ENCODE assay signal across 8 cellular contexts in the genomic region with DNA sequence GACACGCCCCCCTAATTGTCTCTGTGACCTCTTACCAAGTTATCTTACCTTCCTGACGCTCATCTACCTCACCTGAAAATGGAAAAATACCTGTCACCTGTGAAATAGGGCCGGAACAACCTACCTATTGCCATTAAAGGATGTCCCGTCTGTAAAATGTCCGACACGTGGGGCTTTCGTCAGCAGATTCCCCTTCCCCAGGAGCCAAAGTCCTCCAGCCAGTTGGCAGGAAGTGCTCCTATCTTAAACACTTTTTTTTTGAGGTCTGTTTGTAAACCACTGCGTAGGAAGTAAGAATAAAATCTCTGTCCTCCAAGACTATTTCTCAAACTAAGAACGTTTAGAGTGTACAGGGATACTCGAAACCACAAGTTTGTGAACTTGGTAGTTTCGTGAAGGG. TPM values are rescaled to one million over a fixed set of nuclear protein-coding genes. Genes with fewer than 3 reads are reported as not detected.
A peak's percentile ranks its signal among the peaks of the same experiment; 100 is the strongest.
DNase-seq lines count a peak whose midpoint lies in the region; ATAC-seq, FAIRE-seq and TF ChIP-seq lines count a peak whose summit lies in the region.
"Not testable (repeated sequence)": the region's sequence is repeated elsewhere in the genome, so short reads cannot be mapped to it uniquely, and the experiment has no call there.

No MANE protein-coding gene starts in this region.

- H3K4me2 ChIP-seq in HCT116 (ENCODE audit: low read length), result peak overlapping the region; percentile 43
- H3K4me2 ChIP-seq in K562 (ENCODE audit: insufficient read depth, low read length), result not testable (repeated sequence)

- WGBS in K562 (ENCODE audit: insufficient coverage, low coverage, missing lambda C conversion rate), result 0% methylated on average over 4 of the region's 11 CpGs

- H3K9me3 ChIP-seq in HCT116 (ENCODE audit: control insufficient read depth in 1 of 2, insufficient read depth in 1 of 2, low read depth in 1 of 2, low read length in 2 of 2); RWPE2 (ENCODE audit: severe bottlenecking); K562 (replicated peaks; ENCODE audit: control insufficient read depth, insufficient read depth, low read depth, low read length): not testable (repeated sequence)

- H3K4me1 Mint-ChIP-seq in naive B cell, result not testable (repeated sequence)

- H3K4me3 ChIP-seq in AG09309 (ENCODE audit: control insufficient read depth, low read depth, low read length) (peak overlapping the region; percentile 29), HCT116 (replicated peaks in 1 of 2; ENCODE audit: low read depth in 1 of 2, low read length in 2 of 2) (peak overlapping the region; percentile 45 to 52), RWPE2 (ENCODE audit: severe bottlenecking) (peak overlapping the region; percentile 14), K562 (peak overlapping the region; percentile 34; the same call in 1 of the 2 replicates), fibroblast of the aortic adventitia (ENCODE audit: low read depth, low read length) (peak overlapping the region; percentile 53)

- POLR2A ChIA-PET in HCT116 (lab: Charles Lee); K562 (lab: Yijun Ruan, JAX): not testable (repeated sequence)

- not testable (repeated sequence) for TF ChIP-seq RAD21 in HCT116 (IDR thresholded peaks at IDR 0.05; ENCODE audit: low read depth); K562 (CRISPR knock-in tag; conservative IDR thresholded peaks at IDR 0.05 in 1 of 2, IDR thresholded peaks at IDR 0.05 in 1 of 2)

- not testable (repeated sequence) for H3K27me3 Mint-ChIP-seq in naive B cell

- H3K27me3 ChIP-seq in HCT116 (ENCODE audit: insufficient read depth, low read length); RWPE2 (ENCODE audit: insufficient read depth, poor library complexity, severe bottlenecking); K562 (ENCODE audit: control insufficient read depth in 2 of 2, insufficient read depth in 2 of 2, low read length in 2 of 2): not testable (repeated sequence)

- not testable (repeated sequence) for TF ChIP-seq EP300 in K562 (IDR thresholded peaks at IDR 0.05; ENCODE audit: low read length)

- H3K27ac ChIP-seq in HCT116 (ENCODE audit: low read depth, low read length); RWPE2 (ENCODE audit: poor library complexity, severe bottlenecking); K562 (ENCODE audit: extremely low read depth, low read depth, low read length): not testable (repeated sequence)

- H3K9me2 ChIP-seq in HCT116 (ENCODE audit: insufficient read depth), result not testable (repeated sequence)

- intact Hi-C loops in HCT116 (cut with micrococcal nuclease); K562 (cut with micrococcal nuclease): not testable (repeated sequence)

- not testable (repeated sequence) for H3K9me1 ChIP-seq in K562 (ENCODE audit: control insufficient read depth, insufficient read depth, low read length)

- RAD21 ChIA-PET in HCT116 (lab: Charles Lee; ENCODE audit: low non-redundant PET in 1 of 2, low total read pairs in 2 of 2, uncharacterized antibody in 2 of 2, unreplicated experiment in 2 of 2), result not testable (repeated sequence)

- not testable (repeated sequence) for H3K36me3 ChIP-seq in HCT116 (ENCODE audit: control insufficient read depth in 1 of 2, insufficient read depth in 2 of 2, low read length in 2 of 2); RWPE2 (ENCODE audit: low read depth); K562 (ENCODE audit: control insufficient read depth, insufficient read depth, low read length)

- ATAC-seq in HCT116; RWPE2 (ENCODE audit: low read depth); K562; naive B cell (ENCODE audit: low read depth in 2 of 2): not testable (repeated sequence)

- H3K27ac Mint-ChIP-seq in naive B cell, result peak overlapping the region in 1 of 6 donors; percentile 62

- in situ Hi-C loops in K562 (cut with MboI), result loop anchor here (25.0 kb wide), 1 partner anchor 1664 kb away; no protein-coding TSS in a partner anchor

- not testable (repeated sequence) for H2AFZ ChIP-seq in HCT116 (ENCODE audit: low read depth, low read length, poor library complexity, severe bottlenecking); K562 (ENCODE audit: low read depth, low read length)

- peak overlapping the region; percentile 49 for H3K9ac ChIP-seq in HCT116 (ENCODE audit: low read length)
- H3K9ac ChIP-seq in K562 (ENCODE audit: insufficient read depth in 1 of 2, low read depth in 2 of 2, low read length in 2 of 2), result not testable (repeated sequence)

- CTCF ChIA-PET in HCT116 (lab: Charles Lee); K562 (lab: Yijun Ruan, JAX; ENCODE audit: low intra/inter-chr PET ratio): not testable (repeated sequence)

- peak overlapping the region in 6 of 8 donors; percentile 42 to 71 (median 60) for H3K4me3 Mint-ChIP-seq in naive B cell

- DNase-seq in AG09309 (ENCODE audit: low read depth); HCT116 (ENCODE audit: low read depth, low spot score); RWPE2 (ENCODE audit: low spot score); K562 (ENCODE audit: extremely low read depth in 1 of 4, low spot score in 3 of 4); fibroblast of the aortic adventitia (ENCODE audit: low read depth): not testable (repeated sequence)
- peak; percentile 59 for DNase-seq in activated CD8-positive, alpha-beta memory T cell treated with anti-CD3 and anti-CD28 coated beads for 24 hours
- DNase-seq in naive B cell, result peak; percentile 1
- DNase-seq in stimulated activated CD4-positive, alpha-beta T cell treated with anti-CD3 and anti-CD28 coated beads, Interleukin-4, amount 100 ng/mL, for 1 hour, result peak; percentile 4

- H3K36me3 Mint-ChIP-seq in naive B cell, result not testable (repeated sequence)

- H3K4me1 ChIP-seq in HCT116 (ENCODE audit: control insufficient read depth in 1 of 2, insufficient read depth in 2 of 2, low read length in 2 of 2); RWPE2 (ENCODE audit: insufficient read depth, poor library complexity, severe bottlenecking); K562 (replicated peaks in 1 of 2; ENCODE audit: control insufficient read depth in 2 of 2, insufficient read depth in 2 of 2, low read length in 2 of 2): not testable (repeated sequence)

- not testable (repeated sequence) for H3K79me2 ChIP-seq in HCT116 (ENCODE audit: insufficient read depth, low read length); K562 (ENCODE audit: control insufficient read depth, insufficient read depth, low read length)

- not testable (repeated sequence) for H3K9me3 Mint-ChIP-seq in naive B cell

- FAIRE-seq in K562 (lab: Jason Lieb, UNC), result not testable (repeated sequence)

- BruUV-seq in HCT116 (replicated peaks; lab: Mats Ljungman, UMichigan) (TSS peak; percentile 63), K562 (replicated peaks; lab: Mats Ljungman, UMichigan) (TSS peak; percentile 67)

- not testable (repeated sequence) for TF ChIP-seq CTCF in AG09309 (IDR thresholded peaks at IDR 0.05; ENCODE audit: control insufficient read depth, insufficient read depth, low read depth, low read length, missing control alignments); HCT116 (IDR thresholded peaks at IDR 0.05 in 2 of 3, conservative IDR thresholded peaks at IDR 0.05 in 1 of 3; ENCODE audit: borderline replicate concordance in 1 of 3, insufficient read depth in 1 of 3, low read depth in 2 of 3, low read length in 2 of 3); RWPE2 (IDR thresholded peaks at IDR 0.05; ENCODE audit: poor library complexity, severe bottlenecking); K562 (IDR thresholded peaks at IDR 0.05 in 2 of 3, conservative IDR thresholded peaks at IDR 0.05 in 1 of 3; ENCODE audit: insufficient read depth in 2 of 3, low read depth in 1 of 3, low read length in 3 of 3); fibroblast of the aortic adventitia (IDR thresholded peaks at IDR 0.05; ENCODE audit: insufficient read depth, low read length)

- TF ChIP-seq POLR2A in HCT116 (IDR thresholded peaks at IDR 0.05; ENCODE audit: borderline replicate concordance, extremely low read depth, insufficient read depth, insufficient read length); K562 (conservative IDR thresholded peaks at IDR 0.05): not testable (repeated sequence)

- not testable (repeated sequence) for H4K20me1 ChIP-seq in HCT116 (ENCODE audit: insufficient read depth); K562 (replicated peaks; ENCODE audit: control insufficient read depth, insufficient read depth, low read length)

RNA-seq across cellular contexts. Expression of a gene that starts 0.7 kb away (rescaled TPM):
- 84.9 TPM for total RNA-seq in HCT116 (2021; ENCODE audit: unreplicated experiment)
- polyA plus RNA-seq in HCT116 (2012), result 45.2 and 51.6 TPM in 2 replicates
- 69.5 and 235 TPM in 2 replicates for total RNA-seq in K562 (2011; cell fraction: chromatin; rRNA removed; ENCODE audit: low replicate concordance)
- total RNA-seq in K562 (2011; cell fraction: nucleolus; rRNA removed), result 39.2 and 53.0 TPM in 2 replicates
- 123 and 237 TPM in 2 replicates for total RNA-seq in K562 (2011; cell fraction: nucleoplasm; rRNA removed)
- total RNA-seq in K562 (2014; rRNA removed), result 34.7 and 38.7 TPM in 2 replicates
- total RNA-seq in K562 (2014; rRNA removed; fragmentation: Illumina TruSeq; extraction: Trizol), result 67.9 and 72.3 TPM in 2 replicates
- 53.0 and 57.3 TPM in 2 replicates for total RNA-seq in K562 (2015; rRNA removed; fragmentation: Illumina TruSeq; extraction: Trizol)
- total RNA-seq in K562 (2021), result 39.1 and 42.1 TPM in 2 replicates
- 50.0 and 52.4 TPM in 2 replicates for polyA plus RNA-seq in K562 (2011; rRNA removed)
- polyA plus RNA-seq in K562 (2011; cell fraction: cytosol; rRNA removed), result 5.9 and 14.0 TPM in 2 replicates
- polyA plus RNA-seq in K562 (2011; cell fraction: nucleus; rRNA removed), result 58.8 and 104 TPM in 2 replicates
- polyA plus RNA-seq in K562 (2012), result 28.3 and 36.3 TPM in 2 replicates
- polyA plus RNA-seq in K562 (2014; fragmentation: Illumina TruSeq; extraction: Trizol), result 43.4 and 45.7 TPM in 2 replicates
- polyA plus RNA-seq in K562 (2014; fragmentation: Nextera tagmentation; extraction: Ambion mirVana), result 100 to 1,000 TPM; 104 to 108 TPM
- polyA plus RNA-seq in K562 (2014; rRNA removed), result 40.0 and 47.5 TPM in 2 replicates
- polyA minus RNA-seq in K562 (2011; rRNA and poly(A)+ RNA removed), result 66.5 and 81.1 TPM in 2 replicates
- 10.2 and 12.1 TPM in 2 replicates for polyA minus RNA-seq in K562 (2011; cell fraction: cytosol; rRNA and poly(A)+ RNA removed)
- 106 and 174 TPM in 2 replicates for polyA minus RNA-seq in K562 (2011; cell fraction: nucleus; rRNA and poly(A)+ RNA removed)
- 33.5 and 40.0 TPM in 2 replicates for total RNA-seq in fibroblast of the aortic adventitia (ENCODE audit: low replicate concordance)
- 10 to 100 TPM in 5 of 6 donors, 1 to 10 TPM in 1; 8.9 to 44.3 (median 28.1) TPM for polyA plus RNA-seq in naive B cell (ENCODE audit: low read depth in 6 of 6)
